Comparison of ENCODE assay signal across 8 cellular contexts in the genomic region with DNA sequence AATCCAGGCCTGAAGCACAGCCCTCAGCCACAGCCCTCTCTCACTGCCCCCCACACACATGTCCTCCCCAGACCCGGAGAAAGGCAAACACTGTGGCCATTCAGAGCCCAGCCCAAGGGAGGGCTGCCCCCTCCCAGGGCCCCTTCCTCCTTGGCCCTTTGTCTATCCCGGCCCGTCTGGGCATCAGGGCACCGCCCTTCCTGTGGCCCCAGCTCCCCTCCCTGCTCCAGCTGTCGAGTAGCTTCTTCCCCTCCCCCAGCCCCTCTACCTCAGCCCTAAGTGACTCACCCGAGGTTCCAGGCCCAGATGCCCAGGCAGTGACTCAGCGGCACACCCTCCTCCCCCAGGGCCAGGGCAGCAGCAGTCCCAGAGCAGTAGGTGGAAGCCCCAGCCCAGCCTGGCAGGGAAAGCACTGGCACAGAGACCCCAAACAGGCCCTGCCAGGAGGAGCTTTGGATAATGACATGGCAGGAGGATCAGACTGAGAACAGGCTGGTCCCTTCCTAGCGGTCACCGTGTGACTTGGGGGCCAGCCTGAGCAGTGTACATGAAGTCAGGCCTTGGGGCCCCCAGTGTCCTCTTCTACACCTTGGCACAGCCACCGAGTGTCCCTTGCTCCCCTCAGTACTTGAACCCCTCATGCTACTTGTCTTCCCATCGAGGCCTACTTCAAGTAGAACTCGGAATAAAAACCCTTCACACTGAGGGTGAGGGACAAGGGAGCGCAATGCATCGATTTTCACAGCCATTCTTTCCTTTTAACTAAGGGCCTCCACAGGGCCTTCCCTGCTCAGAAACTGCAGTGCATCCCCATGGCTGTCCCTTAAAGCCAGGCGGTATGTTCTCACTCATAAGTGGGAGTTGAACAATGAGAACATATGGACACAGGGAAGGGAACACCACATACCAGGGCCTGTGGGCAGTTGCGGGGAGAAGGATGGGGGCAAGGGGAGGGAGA. TPM values are rescaled to one million over a fixed set of nuclear protein-coding genes. Genes with fewer than 3 reads are reported as not detected.
DNase-seq lines count a peak whose midpoint lies in the region; ATAC-seq, FAIRE-seq and TF ChIP-seq lines count a peak whose summit lies in the region.

No MANE protein-coding gene starts in this region.

- no peak for TF ChIP-seq CTCF in left ventricle myocardium inferior (IDR thresholded peaks at IDR 0.05; ENCODE audit: borderline replicate concordance)

- H3K27me3 ChIP-seq in left ventricle myocardium inferior (ENCODE audit: low read depth), result no peaks in the 10 kb centered on the region
- no peaks in the 10 kb centered on the region for H3K27me3 ChIP-seq in rectal smooth muscle tissue (ENCODE audit: control insufficient read depth, insufficient read depth, low read length)

- peak; percentile 85 for FAIRE-seq in urothelium cell line (lab: Jason Lieb, UNC)

- H3K36me3 ChIP-seq in left ventricle myocardium inferior, result no peaks in the 10 kb centered on the region
- no peaks in the 10 kb centered on the region for H3K36me3 ChIP-seq in rectal smooth muscle tissue (ENCODE audit: control insufficient read depth, insufficient read depth, low read length)

- peak overlapping the region; percentile 91 for H3K27ac ChIP-seq in left ventricle myocardium inferior (replicated peaks)
- peak overlapping the region; percentile 89 for H3K27ac ChIP-seq in rectal smooth muscle tissue (ENCODE audit: low read depth, low read length)

- no peaks in the 10 kb centered on the region for H3K9me3 ChIP-seq in left ventricle myocardium inferior (replicated peaks)

- H3K9ac ChIP-seq in rectal smooth muscle tissue (ENCODE audit: low read length), result peak overlapping the region; percentile 24

- no peak for ATAC-seq in HG02852 (IDR thresholded peaks at IDR 0.05; ENCODE audit: unreplicated experiment)

- H3K4me1 ChIP-seq in left ventricle myocardium inferior (peaks cover 40% of the 10 kb centered on the region), rectal smooth muscle tissue (ENCODE audit: control insufficient read depth, insufficient read depth, low read length) (peaks cover 31% of the 10 kb centered on the region)

- intact Hi-C loops in left ventricle myocardium inferior (cut with micrococcal nuclease), result loop anchor here (5.0 to 10.0 kb wide), 2 partner anchors 34 to 52 kb away; no protein-coding TSS in a partner anchor

- DNase-seq in GM04504 (ENCODE audit: low read depth), result peak; percentile 98
- DNase-seq in LoVo (ENCODE audit: low spot score), result peak; percentile 99
- peak; percentile 24 to 89 (median 53) for DNase-seq in T-helper 2 cell
- peak; percentile 98 for DNase-seq in amniotic epithelial cell (ENCODE audit: low read depth)
- DNase-seq in left ventricle myocardium inferior, result peak; percentile 92
- DNase-seq in urothelium cell line (ENCODE audit: low spot score), result peak; percentile 97

- H3K4me3 ChIP-seq in left ventricle myocardium inferior, result no peak overlapping the region
- no peak overlapping the region for H3K4me3 ChIP-seq in rectal smooth muscle tissue (ENCODE audit: low read length)

RNA-seq across cellular contexts. Expression of a gene that starts 1.0 kb away (rescaled TPM):
- 2.7 TPM for total RNA-seq in left ventricle myocardium inferior

RNA-seq across cellular contexts. Expression of a gene that starts 17.6 kb away (rescaled TPM):
- total RNA-seq in left ventricle myocardium inferior, result 0.36 TPM

RNA-seq across cellular contexts. Expression of a gene that starts 21.1 kb away (rescaled TPM):
- 137 TPM for total RNA-seq in left ventricle myocardium inferior

RNA-seq across cellular contexts. Expression of a gene that starts 26.0 kb away (rescaled TPM):
- not detected for total RNA-seq in left ventricle myocardium inferior

RNA-seq across cellular contexts. Expression of a gene that starts 30.9 kb away (rescaled TPM):
- total RNA-seq in left ventricle myocardium inferior, result 336 TPM
